Comparison of ENCODE assay signal across 33 cellular contexts in the genomic region with DNA sequence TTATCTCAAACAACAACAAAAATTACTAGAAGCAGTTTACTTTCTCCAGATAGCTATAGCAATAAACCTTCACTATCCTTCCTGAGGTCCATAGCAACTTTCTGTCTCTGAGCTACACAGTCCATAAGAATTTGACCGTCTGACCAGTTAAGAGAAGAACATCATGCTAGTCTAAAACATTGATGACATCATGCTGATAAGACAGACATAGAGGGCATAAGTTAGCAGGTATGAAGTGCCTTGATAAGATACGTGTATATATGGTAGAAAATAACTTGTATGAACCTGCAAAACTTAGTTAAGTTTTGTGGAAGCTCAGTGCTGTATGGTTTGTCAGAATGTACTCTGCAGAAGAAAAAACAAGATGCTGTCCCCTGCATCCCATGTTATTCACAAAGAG.
DNase-seq lines count a peak whose midpoint lies in the region; ATAC-seq, FAIRE-seq and TF ChIP-seq lines count a peak whose summit lies in the region.
"Had no signal": no experiment of that assay in that cellular context is flagged by ENCODE, and none has a peak within 500 bp of the region (broad histone marks: within the 10 kb centered on the region; RNA-seq: fewer than 3 reads in every experiment).

No MANE protein-coding gene starts in this region.

- H3K27ac ChIP-seq in HepG2 (ENCODE audit: extremely low read length, insufficient read depth, low read length) (no peak overlapping the region), right lobe of liver (no peak overlapping the region), HEK293 (ENCODE audit: extremely low read depth, low read depth, low read length) (no peak overlapping the region), K562 (ENCODE audit: extremely low read depth, low read depth, low read length) (no peak overlapping the region)
- H3K27ac ChIP-seq: 22Rv1; A549; BLaER1; BLaER1 treated with 17β-estradiol and CSF1 and Interleukin-3, amounts not matched to agents 10 nM and 100 nM; C4-2B had no signal

- WGBS in HepG2 (ENCODE audit: low lambda C conversion rate), result 0% methylated on average over 2 of the region's 2 CpGs
- 54% methylated on average over 2 of the region's 2 CpGs for WGBS in right lobe of liver (ENCODE audit: insufficient coverage, low coverage, low lambda C conversion rate, missing lambda C conversion rate)
- WGBS in K562 (ENCODE audit: insufficient coverage, low coverage, missing lambda C conversion rate), result 0% methylated on average over 2 of the region's 2 CpGs

- H3K9me3 ChIP-seq in HepG2 (ENCODE audit: low read length) (no peaks in the 10 kb centered on the region), right lobe of liver (no peaks in the 10 kb centered on the region), HEK293 (ENCODE audit: control insufficient read depth, insufficient read depth, low read depth, low read length) (no peaks in the 10 kb centered on the region), K562 (replicated peaks; ENCODE audit: control insufficient read depth, insufficient read depth, low read depth, low read length) (no peaks in the 10 kb centered on the region)
- H3K9me3 ChIP-seq: A549, BE2C, BLaER1, Caco-2 had no signal

- H3K4me1 ChIP-seq in HepG2 (ENCODE audit: insufficient read depth, low read length), result no peaks in the 10 kb centered on the region
- no peaks in the 10 kb centered on the region for H3K4me1 ChIP-seq in right lobe of liver
- H3K4me1 ChIP-seq in HEK293 (ENCODE audit: control insufficient read depth, insufficient read depth, low read length), result no peaks in the 10 kb centered on the region
- H3K4me1 ChIP-seq in K562 (replicated peaks in 1 of 2; ENCODE audit: control insufficient read depth in 2 of 2, insufficient read depth in 2 of 2, low read length in 2 of 2), result no peaks in the 10 kb centered on the region
- H3K4me1 ChIP-seq: A549, Caco-2 had no signal

- H3K9me1 ChIP-seq in K562 (ENCODE audit: control insufficient read depth, insufficient read depth, low read length), result no peaks in the 10 kb centered on the region

- H2AFZ ChIP-seq in HepG2 (ENCODE audit: low read length), result no peak overlapping the region
- H2AFZ ChIP-seq in K562 (ENCODE audit: low read depth, low read length), result no peak overlapping the region

- H3K79me2 ChIP-seq in HepG2 (ENCODE audit: insufficient read depth, low read length) (no peaks in the 10 kb centered on the region), K562 (ENCODE audit: control insufficient read depth, insufficient read depth, low read length) (no peaks in the 10 kb centered on the region)

- no peaks in the 10 kb centered on the region for H4K20me1 ChIP-seq in HepG2 (ENCODE audit: insufficient read depth, low read length)
- H4K20me1 ChIP-seq in K562 (replicated peaks; ENCODE audit: control insufficient read depth, insufficient read depth, low read length), result peaks cover 4% of the 10 kb centered on the region; the same call in 1 of the 2 replicates
- H4K20me1 ChIP-seq: BLaER1; BLaER1 treated with 17β-estradiol and CSF1 and Interleukin-3, amounts not matched to agents 10 nM and 100 nM had no signal

- H3K27me3 ChIP-seq in HepG2 (ENCODE audit: control insufficient read depth in 1 of 2, insufficient read depth in 2 of 2, low read length in 2 of 2) (peaks cover 0 to 6% of the 10 kb centered on the region in 2 experiments; a peak in 1 of 5 replicates), right lobe of liver (no peaks in the 10 kb centered on the region), K562 (ENCODE audit: control insufficient read depth in 2 of 2, insufficient read depth in 2 of 2, low read length in 2 of 2) (peaks cover 4 to 9% of the 10 kb centered on the region in 2 experiments; a peak in 1 of 5 replicates)
- H3K27me3 ChIP-seq: BE2C; BLaER1; BLaER1 treated with 17β-estradiol and CSF1 and Interleukin-3, amounts not matched to agents 10 nM and 100 nM had no signal

- no peak for DNase-seq in HepG2 (ENCODE audit: low spot score)
- no peak for DNase-seq in right lobe of liver
- no peak for DNase-seq in K562 (ENCODE audit: extremely low read depth in 1 of 4, low spot score in 3 of 4)
- DNase-seq: 8988T; ACHN; AML-193; BE2C; C1 segment of cervical spinal cord; Caco-2; Calu3; CD4-positive, alpha-beta memory T cell; CD4-positive, alpha-beta T cell; CD4-positive, CD25-positive, alpha-beta regulatory T cell; CD8-positive, alpha-beta memory T cell; CD8-positive, alpha-beta T cell; COR-L47; DMS 273 treated with DMSO at 0.1 percent for 48 hours; DMS153; DMS53; DMS79; DMS79 treated with DMSO at 0.1 percent for 48 hours; DND-41; EL had no signal

- no peak for TF ChIP-seq EP300 in HepG2 (IDR thresholded peaks at IDR 0.05; ENCODE audit: low read depth in 2 of 2, low read length in 2 of 2)
- TF ChIP-seq EP300 in HepG2 (CRISPR knock-in tag; IDR thresholded peaks at IDR 0.05; ENCODE audit: borderline replicate concordance), result no peak
- no peak for TF ChIP-seq EP300 in K562 (IDR thresholded peaks at IDR 0.05; ENCODE audit: low read length)

- FAIRE-seq in HepG2 (lab: Jason Lieb, UNC) (no peak), K562 (lab: Jason Lieb, UNC) (no peak)
- FAIRE-seq: A204.1, A549, D721Med had no signal

- TF ChIP-seq POLR2A in HepG2 (IDR thresholded peaks at IDR 0.05; ENCODE audit: insufficient read depth in 1 of 2, low read depth in 2 of 2, low read length in 2 of 2), result no peak
- TF ChIP-seq POLR2A in right lobe of liver (IDR thresholded peaks at IDR 0.05), result no peak
- TF ChIP-seq POLR2A in K562 (conservative IDR thresholded peaks at IDR 0.05), result no peak

- ATAC-seq in HepG2 (no peak), right lobe of liver (no peak), K562 (no peak), GM19324 (IDR thresholded peaks at IDR 0.05; ENCODE audit: low FRiP score, unreplicated experiment) (no peak), GM18868 (IDR thresholded peaks at IDR 0.05; ENCODE audit: unreplicated experiment) (no peak)
- ATAC-seq: A549; CD8-positive, alpha-beta T cell had no signal

- BruUV-seq in HepG2 (replicated peaks; lab: Mats Ljungman, UMichigan) (no TSS peak), K562 (replicated peaks; lab: Mats Ljungman, UMichigan) (no TSS peak)

- H3K36me3 ChIP-seq in HepG2 (replicated peaks in 1 of 2; ENCODE audit: control insufficient read depth in 1 of 2, insufficient read depth in 2 of 2, low read length in 2 of 2) (no peaks in the 10 kb centered on the region), right lobe of liver (no peaks in the 10 kb centered on the region), HEK293 (ENCODE audit: control insufficient read depth in 2 of 2, insufficient read depth in 1 of 2, low read length in 2 of 2) (no peaks in the 10 kb centered on the region), K562 (ENCODE audit: control insufficient read depth, insufficient read depth, low read length) (no peaks in the 10 kb centered on the region)
- H3K36me3 ChIP-seq: BE2C; BLaER1; BLaER1 treated with 17β-estradiol and CSF1 and Interleukin-3, amounts not matched to agents 10 nM and 100 nM had no signal

- TF ChIP-seq RAD21 in HepG2 (CRISPR knock-in tag; IDR thresholded peaks at IDR 0.05) (no peak), K562 (CRISPR knock-in tag; conservative IDR thresholded peaks at IDR 0.05 in 1 of 2, IDR thresholded peaks at IDR 0.05 in 1 of 2) (no peak)

- in situ Hi-C loops in HepG2 (cut with HindIII; ENCODE audit: extremely low pct_ligation_motif_present, low pct_unique_long_range_greater_than_20kb) (no loop called here), K562 (cut with MboI) (no loop called here)

- H3K9ac ChIP-seq in HepG2 (ENCODE audit: insufficient read depth, low read depth, low read length), result no peak overlapping the region
- no peak overlapping the region for H3K9ac ChIP-seq in K562 (ENCODE audit: insufficient read depth in 1 of 2, low read depth in 2 of 2, low read length in 2 of 2)
- H3K9ac ChIP-seq: BLaER1; BLaER1 treated with 17β-estradiol and CSF1 and Interleukin-3, amounts not matched to agents 10 nM and 100 nM had no signal

- H3K4me2 ChIP-seq in HepG2 (ENCODE audit: low read depth, low read length) (no peak overlapping the region), K562 (ENCODE audit: insufficient read depth, low read length) (no peak overlapping the region)
- H3K4me2 ChIP-seq: A549, BLaER1 had no signal

- intact Hi-C loops in HepG2 (cut with micrococcal nuclease; ENCODE audit: unreplicated experiment) (no loop called here), right lobe of liver (cut with DNase I) (no loop called here), K562 (cut with micrococcal nuclease) (no loop called here)

- CTCF ChIA-PET in HepG2 (lab: Yijun Ruan, JAX; ENCODE audit: low intra/inter-chr PET ratio, low total read pairs) (no interaction called here), HEK293 (lab: Yijun Ruan, JAX) (interaction anchor here (0.6 kb wide), 1 partner anchor 185 kb away, joined by 3 read pairs; no protein-coding TSS in a partner anchor), K562 (lab: Yijun Ruan, JAX; ENCODE audit: low intra/inter-chr PET ratio) (no interaction called here)

- POLR2A ChIA-PET in HepG2 (lab: Yijun Ruan, JAX), result no interaction called here
- POLR2A ChIA-PET in HEK293 (lab: Yijun Ruan, JAX), result no interaction called here
- POLR2A ChIA-PET in K562 (lab: Yijun Ruan, JAX), result interaction anchor here (0.8 to 1.0 kb wide), 2 partner anchors 13 to 19 kb away, joined by 3 read pairs; no protein-coding TSS in a partner anchor

- H3K4me3 ChIP-seq in HepG2 (replicated peaks in 1 of 3; ENCODE audit: insufficient read depth in 1 of 3, low read depth in 2 of 3, low read length in 3 of 3) (no peak overlapping the region), right lobe of liver (no peak overlapping the region), HEK293 (ENCODE audit: low read depth, low read length) (no peak overlapping the region), K562 (no peak overlapping the region)
- H3K4me3 ChIP-seq: A549; BLaER1; BLaER1 treated with 17β-estradiol and CSF1 and Interleukin-3, amounts not matched to agents 10 nM and 100 nM had no signal

- TF ChIP-seq CTCF in HepG2 (CRISPR knock-in tag; IDR thresholded peaks at IDR 0.05) (no peak), right lobe of liver (IDR thresholded peaks at IDR 0.05) (no peak), HEK293 (tag by site-specific recombination; IDR thresholded peaks at IDR 0.05) (no peak), K562 (IDR thresholded peaks at IDR 0.05 in 2 of 3, conservative IDR thresholded peaks at IDR 0.05 in 1 of 3; ENCODE audit: insufficient read depth in 2 of 3, low read depth in 1 of 3, low read length in 3 of 3) (no peak)

TF ChIP-seq in HepG2, 621 proteins besides CTCF, POLR2A, EP300 and RAD21 (continues in another document):
- peak; percentile 34; the same call in 1 of the 2 replicates for TF ChIP-seq CREB1 (IDR thresholded peaks at IDR 0.05)
- no peak for TF ChIP-seq CREB1 (CRISPR knock-in tag; IDR thresholded peaks at IDR 0.05)
- no peak for TF ChIP-seq RBM22 (optimal IDR thresholded peaks at IDR 0.05; ENCODE audit: low read length)

TF ChIP-seq in K562, 482 proteins besides CTCF, POLR2A, EP300 and RAD21 (continues in another document):
- TF ChIP-seq ZFP1 (CRISPR knock-in tag; IDR thresholded peaks at IDR 0.05) (no peak), ZNF57 (CRISPR knock-in tag; IDR thresholded peaks at IDR 0.05) (no peak)
